ENCODE assay signal across 2 cellular contexts in genomic region chr22:42632096-42632495, GRCh38.
TF ChIP-seq lines count a peak whose summit lies in the region.

No MANE protein-coding gene starts in this region.

TF ChIP-seq in SK-N-SH, 30 proteins besides CTCF, POLR2A, EP300 and RAD21:
- TF ChIP-seq PBX3 (IDR thresholded peaks at IDR 0.05) (no peak), RFX5 (IDR thresholded peaks at IDR 0.05; ENCODE audit: low read length) (no peak), CHD2 (IDR thresholded peaks at IDR 0.05; ENCODE audit: low read length, partially characterized antibody) (no peak), MEF2A (IDR thresholded peaks at IDR 0.05; ENCODE audit: borderline replicate concordance, low read depth) (no peak), JUND (IDR thresholded peaks at IDR 0.05) (no peak), NFIC (IDR thresholded peaks at IDR 0.05; ENCODE audit: borderline replicate concordance) (no peak), GABPA (IDR thresholded peaks at IDR 0.05; ENCODE audit: low read depth) (no peak), FOSL2 (IDR thresholded peaks at IDR 0.05; ENCODE audit: borderline replicate concordance, low read depth) (no peak), ZBTB33 (IDR thresholded peaks at IDR 0.05; ENCODE audit: borderline replicate concordance, low read depth) (no peak), NRF1 (IDR thresholded peaks at IDR 0.05; ENCODE audit: low read depth, low read length) (no peak), TAF1 (IDR thresholded peaks at IDR 0.05; ENCODE audit: borderline replicate concordance, low read depth, low read length) (no peak), REST (IDR thresholded peaks at IDR 0.05; ENCODE audit: low read depth, low read length) (no peak), SMC3 (IDR thresholded peaks at IDR 0.05; ENCODE audit: low read depth, low read length) (no peak), EZH2phosphoT487 (IDR thresholded peaks at IDR 0.05; ENCODE audit: borderline replicate concordance, low read depth) (no peak), MAX (IDR thresholded peaks at IDR 0.05; ENCODE audit: low read depth) (no peak), FOXM1 (IDR thresholded peaks at IDR 0.05; ENCODE audit: low read depth) (no peak), TEAD4 (IDR thresholded peaks at IDR 0.05; ENCODE audit: borderline replicate concordance, insufficient read depth) (no peak)
TF ChIP-seq in SK-N-SH: peak in this region for 0.

TF ChIP-seq in SK-N-SH treated with all-trans-retinoic acid at 6 μM for 48 hours, 23 proteins besides CTCF, POLR2A, EP300 and RAD21:
- TF ChIP-seq ISL1 (CRISPR knock-in tag; IDR thresholded peaks at IDR 0.05) = no peak
